Comparison of ENCODE assay signal across 8 cellular contexts in genomic region chr11:113415343-113415742, GRCh38. TPM values are rescaled to one million over a fixed set of nuclear protein-coding genes. Genes with fewer than 3 reads are reported as not detected.
"Had no signal": no experiment of that assay in that cellular context is flagged by ENCODE, and none has a peak within 500 bp of the region (broad histone marks: within the 10 kb centered on the region; RNA-seq: fewer than 3 reads in every experiment).

No MANE protein-coding gene starts in this region.

- ATAC-seq: HepG2, K562 had no signal

- DNase-seq: KBM-7, KG1 had no signal

- H3K4me3 ChIP-seq: K562 had no signal

- H3K27ac ChIP-seq: HL-60 had no signal

RNA-seq across cellular contexts. Expression of gene ANKK1, which starts 27.8 kb away (rescaled TPM):
- total RNA-seq: HT-29, HT1080, K562 had no signal
- polyA plus RNA-seq: IgD-negative memory B cell, K562 had no signal

RNA-seq across cellular contexts. Expression of gene DRD2, which starts 59.9 kb away (rescaled TPM):
- total RNA-seq: HepG2, K562 had no signal
- polyA plus RNA-seq: HepG2, IgD-negative memory B cell, K562 had no signal
